1 cellular context compared by ENCODE assay signal in the genomic region with DNA sequence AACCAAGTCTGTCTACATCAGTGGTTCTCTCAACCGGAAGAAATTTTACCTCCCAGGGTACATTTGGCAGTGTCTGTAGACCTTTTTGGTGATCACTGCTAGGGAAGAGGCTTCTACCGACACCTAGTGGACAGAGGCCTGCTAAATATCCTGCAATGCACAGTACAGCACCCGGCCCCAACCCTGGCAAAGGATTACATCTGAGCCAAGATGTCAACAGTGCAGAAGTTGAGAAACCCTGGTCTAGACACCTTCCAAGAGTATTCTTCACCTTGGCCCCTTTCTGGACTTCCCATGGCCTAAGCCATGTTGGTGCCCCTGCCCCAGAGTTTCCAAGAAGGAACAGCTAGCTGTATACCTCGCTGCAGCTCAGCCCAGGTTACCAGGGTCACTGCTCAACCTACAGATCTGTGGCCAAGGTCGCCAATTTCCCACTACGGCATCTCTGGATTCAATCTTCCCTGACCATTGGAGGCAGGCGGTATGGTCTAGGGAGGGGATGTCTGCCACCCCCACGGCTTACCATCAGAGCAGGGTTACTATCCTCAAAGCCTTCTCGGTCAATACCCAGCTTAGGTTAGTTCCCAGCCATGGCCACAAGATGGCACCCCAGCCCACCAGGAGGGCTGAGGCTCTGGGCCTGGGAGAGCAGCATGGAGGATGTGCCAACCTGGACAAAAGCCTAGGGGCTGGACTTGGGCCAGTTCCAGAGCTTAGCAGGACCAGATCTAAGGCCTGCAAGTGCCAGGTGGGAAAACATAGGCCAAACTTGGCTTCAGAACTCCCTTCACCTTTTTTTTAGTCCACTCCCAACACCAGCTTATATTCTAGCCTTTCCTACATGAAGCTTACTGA.
TF ChIP-seq lines count a peak whose summit lies in the region.

No MANE protein-coding gene starts in this region.

TF ChIP-seq in GM23338, 12 proteins besides CTCF, POLR2A, EP300 and RAD21 (continued from another document):
- TF ChIP-seq, protein P1, sequence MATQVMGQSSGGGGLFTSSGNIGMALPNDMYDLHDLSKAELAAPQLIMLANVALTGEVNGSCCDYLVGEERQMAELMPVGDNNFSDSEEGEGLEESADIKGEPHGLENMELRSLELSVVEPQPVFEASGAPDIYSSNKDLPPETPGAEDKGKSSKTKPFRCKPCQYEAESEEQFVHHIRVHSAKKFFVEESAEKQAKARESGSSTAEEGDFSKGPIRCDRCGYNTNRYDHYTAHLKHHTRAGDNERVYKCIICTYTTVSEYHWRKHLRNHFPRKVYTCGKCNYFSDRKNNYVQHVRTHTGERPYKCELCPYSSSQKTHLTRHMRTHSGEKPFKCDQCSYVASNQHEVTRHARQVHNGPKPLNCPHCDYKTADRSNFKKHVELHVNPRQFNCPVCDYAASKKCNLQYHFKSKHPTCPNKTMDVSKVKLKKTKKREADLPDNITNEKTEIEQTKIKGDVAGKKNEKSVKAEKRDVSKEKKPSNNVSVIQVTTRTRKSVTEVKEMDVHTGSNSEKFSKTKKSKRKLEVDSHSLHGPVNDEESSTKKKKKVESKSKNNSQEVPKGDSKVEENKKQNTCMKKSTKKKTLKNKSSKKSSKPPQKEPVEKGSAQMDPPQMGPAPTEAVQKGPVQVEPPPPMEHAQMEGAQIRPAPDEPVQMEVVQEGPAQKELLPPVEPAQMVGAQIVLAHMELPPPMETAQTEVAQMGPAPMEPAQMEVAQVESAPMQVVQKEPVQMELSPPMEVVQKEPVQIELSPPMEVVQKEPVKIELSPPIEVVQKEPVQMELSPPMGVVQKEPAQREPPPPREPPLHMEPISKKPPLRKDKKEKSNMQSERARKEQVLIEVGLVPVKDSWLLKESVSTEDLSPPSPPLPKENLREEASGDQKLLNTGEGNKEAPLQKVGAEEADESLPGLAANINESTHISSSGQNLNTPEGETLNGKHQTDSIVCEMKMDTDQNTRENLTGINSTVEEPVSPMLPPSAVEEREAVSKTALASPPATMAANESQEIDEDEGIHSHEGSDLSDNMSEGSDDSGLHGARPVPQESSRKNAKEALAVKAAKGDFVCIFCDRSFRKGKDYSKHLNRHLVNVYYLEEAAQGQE (IDR thresholded peaks at IDR 0.05; ENCODE audit: unreplicated experiment), result no peak
- TF ChIP-seq, protein P2, sequence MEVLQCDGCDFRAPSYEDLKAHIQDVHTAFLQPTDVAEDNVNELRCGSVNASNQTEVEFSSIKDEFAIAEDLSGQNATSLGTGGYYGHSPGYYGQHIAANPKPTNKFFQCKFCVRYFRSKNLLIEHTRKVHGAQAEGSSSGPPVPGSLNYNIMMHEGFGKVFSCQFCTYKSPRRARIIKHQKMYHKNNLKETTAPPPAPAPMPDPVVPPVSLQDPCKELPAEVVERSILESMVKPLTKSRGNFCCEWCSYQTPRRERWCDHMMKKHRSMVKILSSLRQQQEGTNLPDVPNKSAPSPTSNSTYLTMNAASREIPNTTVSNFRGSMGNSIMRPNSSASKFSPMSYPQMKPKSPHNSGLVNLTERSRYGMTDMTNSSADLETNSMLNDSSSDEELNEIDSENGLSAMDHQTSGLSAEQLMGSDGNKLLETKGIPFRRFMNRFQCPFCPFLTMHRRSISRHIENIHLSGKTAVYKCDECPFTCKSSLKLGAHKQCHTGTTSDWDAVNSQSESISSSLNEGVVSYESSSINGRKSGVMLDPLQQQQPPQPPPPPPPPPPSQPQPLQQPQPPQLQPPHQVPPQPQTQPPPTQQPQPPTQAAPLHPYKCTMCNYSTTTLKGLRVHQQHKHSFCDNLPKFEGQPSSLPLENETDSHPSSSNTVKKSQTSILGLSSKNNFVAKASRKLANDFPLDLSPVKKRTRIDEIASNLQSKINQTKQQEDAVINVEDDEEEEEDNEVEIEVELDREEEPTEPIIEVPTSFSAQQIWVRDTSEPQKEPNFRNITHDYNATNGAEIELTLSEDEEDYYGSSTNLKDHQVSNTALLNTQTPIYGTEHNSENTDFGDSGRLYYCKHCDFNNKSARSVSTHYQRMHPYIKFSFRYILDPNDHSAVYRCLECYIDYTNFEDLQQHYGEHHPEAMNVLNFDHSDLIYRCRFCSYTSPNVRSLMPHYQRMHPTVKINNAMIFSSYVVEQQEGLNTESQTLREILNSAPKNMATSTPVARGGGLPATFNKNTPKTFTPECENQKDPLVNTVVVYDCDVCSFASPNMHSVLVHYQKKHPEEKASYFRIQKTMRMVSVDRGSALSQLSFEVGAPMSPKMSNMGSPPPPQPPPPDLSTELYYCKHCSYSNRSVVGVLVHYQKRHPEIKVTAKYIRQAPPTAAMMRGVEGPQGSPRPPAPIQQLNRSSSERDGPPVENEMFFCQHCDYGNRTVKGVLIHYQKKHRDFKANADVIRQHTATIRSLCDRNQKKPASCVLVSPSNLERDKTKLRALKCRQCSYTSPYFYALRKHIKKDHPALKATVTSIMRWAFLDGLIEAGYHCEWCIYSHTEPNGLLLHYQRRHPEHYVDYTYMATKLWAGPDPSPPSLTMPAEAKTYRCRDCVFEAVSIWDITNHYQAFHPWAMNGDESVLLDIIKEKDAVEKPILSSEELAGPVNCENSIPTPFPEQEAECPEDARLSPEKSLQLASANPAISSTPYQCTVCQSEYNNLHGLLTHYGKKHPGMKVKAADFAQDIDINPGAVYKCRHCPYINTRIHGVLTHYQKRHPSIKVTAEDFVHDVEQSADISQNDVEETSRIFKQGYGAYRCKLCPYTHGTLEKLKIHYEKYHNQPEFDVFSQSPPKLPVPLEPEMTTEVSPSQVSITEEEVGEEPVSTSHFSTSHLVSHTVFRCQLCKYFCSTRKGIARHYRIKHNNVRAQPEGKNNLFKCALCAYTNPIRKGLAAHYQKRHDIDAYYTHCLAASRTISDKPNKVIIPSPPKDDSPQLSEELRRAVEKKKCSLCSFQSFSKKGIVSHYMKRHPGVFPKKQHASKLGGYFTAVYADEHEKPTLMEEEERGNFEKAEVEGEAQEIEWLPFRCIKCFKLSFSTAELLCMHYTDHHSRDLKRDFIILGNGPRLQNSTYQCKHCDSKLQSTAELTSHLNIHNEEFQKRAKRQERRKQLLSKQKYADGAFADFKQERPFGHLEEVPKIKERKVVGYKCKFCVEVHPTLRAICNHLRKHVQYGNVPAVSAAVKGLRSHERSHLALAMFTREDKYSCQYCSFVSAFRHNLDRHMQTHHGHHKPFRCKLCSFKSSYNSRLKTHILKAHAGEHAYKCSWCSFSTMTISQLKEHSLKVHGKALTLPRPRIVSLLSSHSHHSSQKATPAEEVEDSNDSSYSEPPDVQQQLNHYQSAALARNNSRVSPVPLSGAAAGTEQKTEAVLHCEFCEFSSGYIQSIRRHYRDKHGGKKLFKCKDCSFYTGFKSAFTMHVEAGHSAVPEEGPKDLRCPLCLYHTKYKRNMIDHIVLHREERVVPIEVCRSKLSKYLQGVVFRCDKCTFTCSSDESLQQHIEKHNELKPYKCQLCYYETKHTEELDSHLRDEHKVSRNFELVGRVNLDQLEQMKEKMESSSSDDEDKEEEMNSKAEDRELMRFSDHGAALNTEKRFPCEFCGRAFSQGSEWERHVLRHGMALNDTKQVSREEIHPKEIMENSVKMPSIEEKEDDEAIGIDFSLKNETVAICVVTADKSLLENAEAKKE (CRISPR knock-in tag; IDR thresholded peaks at IDR 0.05), result no peak
- TF ChIP-seq ZNF331 (CRISPR knock-in tag; IDR thresholded peaks at IDR 0.05; ENCODE audit: low read depth), result no peak
- no peak for TF ChIP-seq EZH2phosphoT487 (IDR thresholded peaks at IDR 0.05; ENCODE audit: unreplicated experiment)
- TF ChIP-seq, protein P3, sequence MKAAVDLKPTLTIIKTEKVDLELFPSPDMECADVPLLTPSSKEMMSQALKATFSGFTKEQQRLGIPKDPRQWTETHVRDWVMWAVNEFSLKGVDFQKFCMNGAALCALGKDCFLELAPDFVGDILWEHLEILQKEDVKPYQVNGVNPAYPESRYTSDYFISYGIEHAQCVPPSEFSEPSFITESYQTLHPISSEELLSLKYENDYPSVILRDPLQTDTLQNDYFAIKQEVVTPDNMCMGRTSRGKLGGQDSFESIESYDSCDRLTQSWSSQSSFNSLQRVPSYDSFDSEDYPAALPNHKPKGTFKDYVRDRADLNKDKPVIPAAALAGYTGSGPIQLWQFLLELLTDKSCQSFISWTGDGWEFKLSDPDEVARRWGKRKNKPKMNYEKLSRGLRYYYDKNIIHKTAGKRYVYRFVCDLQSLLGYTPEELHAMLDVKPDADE (IDR thresholded peaks at IDR 0.05), result no peak
- no peak for TF ChIP-seq JUNB (IDR thresholded peaks at IDR 0.05; ENCODE audit: unreplicated experiment)
- no peak for TF ChIP-seq CREB1 (CRISPR knock-in tag; IDR thresholded peaks at IDR 0.05; ENCODE audit: low read depth)
- no peak for TF ChIP-seq STAT1 (IDR thresholded peaks at IDR 0.05; ENCODE audit: unreplicated experiment)
- TF ChIP-seq EZH2 (IDR thresholded peaks at IDR 0.05; ENCODE audit: low read depth, unreplicated experiment), result no peak
- TF ChIP-seq NANOG (IDR thresholded peaks at IDR 0.05; ENCODE audit: borderline replicate concordance), result no peak
- TF ChIP-seq POLR2AphosphoS5 (IDR thresholded peaks at IDR 0.05; ENCODE audit: low read depth), result no peak
